1 cellular context compared by ENCODE assay signal in the genomic region with DNA sequence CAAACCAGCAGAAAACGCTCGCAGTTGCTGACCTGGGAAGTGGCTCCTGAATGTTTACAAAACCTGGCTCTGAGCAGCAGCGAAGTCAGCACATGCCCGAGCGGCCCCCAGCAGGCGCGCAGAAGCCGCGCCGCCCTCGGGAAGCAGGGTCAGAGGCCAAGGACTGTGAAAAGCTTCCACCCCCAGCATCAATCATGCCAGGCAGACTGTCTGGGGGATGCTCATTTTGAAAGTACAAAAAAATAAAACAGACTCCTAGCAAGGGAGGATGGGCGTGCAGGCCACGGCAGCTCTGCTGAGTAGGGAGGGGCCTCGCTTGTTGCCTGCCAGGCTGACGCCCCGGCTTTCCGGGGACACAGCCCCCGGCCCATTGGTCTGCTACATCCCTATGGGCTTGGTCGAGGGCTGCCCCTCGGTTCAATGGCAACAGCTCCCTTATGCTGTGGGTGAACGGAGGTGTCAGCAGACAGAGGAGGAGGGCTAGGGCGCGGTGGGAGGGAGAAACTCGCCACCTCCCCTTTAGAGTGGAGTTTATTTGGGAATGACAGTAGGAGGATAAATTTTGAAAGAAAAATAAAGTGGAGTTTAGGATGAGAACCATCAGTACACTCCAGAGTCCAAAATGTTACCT.
TF ChIP-seq lines count a peak whose summit lies in the region.

No MANE protein-coding gene starts in this region.

TF ChIP-seq in HepG2, 621 proteins besides CTCF, POLR2A, EP300 and RAD21 (continued from another document and continues in another):
- TF ChIP-seq, protein P1, sequence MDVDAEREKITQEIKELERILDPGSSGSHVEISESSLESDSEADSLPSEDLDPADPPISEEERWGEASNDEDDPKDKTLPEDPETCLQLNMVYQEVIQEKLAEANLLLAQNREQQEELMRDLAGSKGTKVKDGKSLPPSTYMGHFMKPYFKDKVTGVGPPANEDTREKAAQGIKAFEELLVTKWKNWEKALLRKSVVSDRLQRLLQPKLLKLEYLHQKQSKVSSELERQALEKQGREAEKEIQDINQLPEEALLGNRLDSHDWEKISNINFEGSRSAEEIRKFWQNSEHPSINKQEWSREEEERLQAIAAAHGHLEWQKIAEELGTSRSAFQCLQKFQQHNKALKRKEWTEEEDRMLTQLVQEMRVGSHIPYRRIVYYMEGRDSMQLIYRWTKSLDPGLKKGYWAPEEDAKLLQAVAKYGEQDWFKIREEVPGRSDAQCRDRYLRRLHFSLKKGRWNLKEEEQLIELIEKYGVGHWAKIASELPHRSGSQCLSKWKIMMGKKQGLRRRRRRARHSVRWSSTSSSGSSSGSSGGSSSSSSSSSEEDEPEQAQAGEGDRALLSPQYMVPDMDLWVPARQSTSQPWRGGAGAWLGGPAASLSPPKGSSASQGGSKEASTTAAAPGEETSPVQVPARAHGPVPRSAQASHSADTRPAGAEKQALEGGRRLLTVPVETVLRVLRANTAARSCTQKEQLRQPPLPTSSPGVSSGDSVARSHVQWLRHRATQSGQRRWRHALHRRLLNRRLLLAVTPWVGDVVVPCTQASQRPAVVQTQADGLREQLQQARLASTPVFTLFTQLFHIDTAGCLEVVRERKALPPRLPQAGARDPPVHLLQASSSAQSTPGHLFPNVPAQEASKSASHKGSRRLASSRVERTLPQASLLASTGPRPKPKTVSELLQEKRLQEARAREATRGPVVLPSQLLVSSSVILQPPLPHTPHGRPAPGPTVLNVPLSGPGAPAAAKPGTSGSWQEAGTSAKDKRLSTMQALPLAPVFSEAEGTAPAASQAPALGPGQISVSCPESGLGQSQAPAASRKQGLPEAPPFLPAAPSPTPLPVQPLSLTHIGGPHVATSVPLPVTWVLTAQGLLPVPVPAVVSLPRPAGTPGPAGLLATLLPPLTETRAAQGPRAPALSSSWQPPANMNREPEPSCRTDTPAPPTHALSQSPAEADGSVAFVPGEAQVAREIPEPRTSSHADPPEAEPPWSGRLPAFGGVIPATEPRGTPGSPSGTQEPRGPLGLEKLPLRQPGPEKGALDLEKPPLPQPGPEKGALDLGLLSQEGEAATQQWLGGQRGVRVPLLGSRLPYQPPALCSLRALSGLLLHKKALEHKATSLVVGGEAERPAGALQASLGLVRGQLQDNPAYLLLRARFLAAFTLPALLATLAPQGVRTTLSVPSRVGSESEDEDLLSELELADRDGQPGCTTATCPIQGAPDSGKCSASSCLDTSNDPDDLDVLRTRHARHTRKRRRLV (CRISPR knock-in tag; IDR thresholded peaks at IDR 0.05): peak; percentile 92
- TF ChIP-seq ZMYM4 (CRISPR knock-in tag; IDR thresholded peaks at IDR 0.05) (peak; percentile 78), GABPB1 (CRISPR knock-in tag; IDR thresholded peaks at IDR 0.05) (peak; percentile 74), ZNF484 (CRISPR knock-in tag; IDR thresholded peaks at IDR 0.05; ENCODE audit: borderline replicate concordance, low read depth) (peak; percentile 93; the same call in 1 of the 2 replicates), WIZ (CRISPR knock-in tag; IDR thresholded peaks at IDR 0.05) (peak; percentile 97), TCF7 (IDR thresholded peaks at IDR 0.05; ENCODE audit: low read depth) (no peak), CEBPB (IDR thresholded peaks at IDR 0.05; ENCODE audit: borderline replicate concordance, low read depth, low read length) (no peak), NFYB (CRISPR knock-in tag; IDR thresholded peaks at IDR 0.05) (0 out of 2 replicates have a peak, but pooled peaks have one; percentile 31), ZNF724P (CRISPR knock-in tag; IDR thresholded peaks at IDR 0.05; ENCODE audit: borderline replicate concordance) (peak; percentile 98; the same call in 1 of the 2 replicates), POGZ (CRISPR knock-in tag; IDR thresholded peaks at IDR 0.05) (peak; percentile 35; the same call in 1 of the 2 replicates), THYN1 (CRISPR knock-in tag; IDR thresholded peaks at IDR 0.05; ENCODE audit: borderline replicate concordance, low read depth) (no peak), ATAD3A (CRISPR knock-in tag; IDR thresholded peaks at IDR 0.05) (peak; percentile 91; the same call in 1 of the 2 replicates), MTF2 (CRISPR knock-in tag; IDR thresholded peaks at IDR 0.05; ENCODE audit: borderline replicate concordance) (no peak; the same call in 1 of the 2 replicates), KMT2B (CRISPR knock-in tag; IDR thresholded peaks at IDR 0.05) (peak; percentile 80), NFIC (IDR thresholded peaks at IDR 0.05; ENCODE audit: low read length) (no peak), CHD4 (IDR thresholded peaks at IDR 0.05; ENCODE audit: borderline replicate concordance, low read length) (no peak), STAT5B (CRISPR knock-in tag; IDR thresholded peaks at IDR 0.05) (no peak), SP2 (CRISPR knock-in tag; IDR thresholded peaks at IDR 0.05) (0 out of 2 replicates have a peak, but pooled peaks have one; percentile 25), RFX5 (IDR thresholded peaks at IDR 0.05; ENCODE audit: low read depth, low read length) (no peak), ZBTB1 (CRISPR knock-in tag; IDR thresholded peaks at IDR 0.05; ENCODE audit: borderline replicate concordance) (peak; percentile 89; the same call in 1 of the 2 replicates), RBM39 (IDR thresholded peaks at IDR 0.05; ENCODE audit: low read depth, low read length, poor library complexity, severe bottlenecking) (no peak)
- TF ChIP-seq, protein P2, sequence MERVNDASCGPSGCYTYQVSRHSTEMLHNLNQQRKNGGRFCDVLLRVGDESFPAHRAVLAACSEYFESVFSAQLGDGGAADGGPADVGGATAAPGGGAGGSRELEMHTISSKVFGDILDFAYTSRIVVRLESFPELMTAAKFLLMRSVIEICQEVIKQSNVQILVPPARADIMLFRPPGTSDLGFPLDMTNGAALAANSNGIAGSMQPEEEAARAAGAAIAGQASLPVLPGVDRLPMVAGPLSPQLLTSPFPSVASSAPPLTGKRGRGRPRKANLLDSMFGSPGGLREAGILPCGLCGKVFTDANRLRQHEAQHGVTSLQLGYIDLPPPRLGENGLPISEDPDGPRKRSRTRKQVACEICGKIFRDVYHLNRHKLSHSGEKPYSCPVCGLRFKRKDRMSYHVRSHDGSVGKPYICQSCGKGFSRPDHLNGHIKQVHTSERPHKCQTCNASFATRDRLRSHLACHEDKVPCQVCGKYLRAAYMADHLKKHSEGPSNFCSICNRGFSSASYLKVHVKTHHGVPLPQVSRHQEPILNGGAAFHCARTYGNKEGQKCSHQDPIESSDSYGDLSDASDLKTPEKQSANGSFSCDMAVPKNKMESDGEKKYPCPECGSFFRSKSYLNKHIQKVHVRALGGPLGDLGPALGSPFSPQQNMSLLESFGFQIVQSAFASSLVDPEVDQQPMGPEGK (CRISPR knock-in tag; IDR thresholded peaks at IDR 0.05): peak; percentile 96
- TF ChIP-seq, protein P3, sequence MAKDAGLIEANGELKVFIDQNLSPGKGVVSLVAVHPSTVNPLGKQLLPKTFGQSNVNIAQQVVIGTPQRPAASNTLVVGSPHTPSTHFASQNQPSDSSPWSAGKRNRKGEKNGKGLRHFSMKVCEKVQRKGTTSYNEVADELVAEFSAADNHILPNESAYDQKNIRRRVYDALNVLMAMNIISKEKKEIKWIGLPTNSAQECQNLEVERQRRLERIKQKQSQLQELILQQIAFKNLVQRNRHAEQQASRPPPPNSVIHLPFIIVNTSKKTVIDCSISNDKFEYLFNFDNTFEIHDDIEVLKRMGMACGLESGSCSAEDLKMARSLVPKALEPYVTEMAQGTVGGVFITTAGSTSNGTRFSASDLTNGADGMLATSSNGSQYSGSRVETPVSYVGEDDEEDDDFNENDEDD (CRISPR knock-in tag; IDR thresholded peaks at IDR 0.05; ENCODE audit: borderline replicate concordance): peak; percentile 97
- TF ChIP-seq, protein P4, sequence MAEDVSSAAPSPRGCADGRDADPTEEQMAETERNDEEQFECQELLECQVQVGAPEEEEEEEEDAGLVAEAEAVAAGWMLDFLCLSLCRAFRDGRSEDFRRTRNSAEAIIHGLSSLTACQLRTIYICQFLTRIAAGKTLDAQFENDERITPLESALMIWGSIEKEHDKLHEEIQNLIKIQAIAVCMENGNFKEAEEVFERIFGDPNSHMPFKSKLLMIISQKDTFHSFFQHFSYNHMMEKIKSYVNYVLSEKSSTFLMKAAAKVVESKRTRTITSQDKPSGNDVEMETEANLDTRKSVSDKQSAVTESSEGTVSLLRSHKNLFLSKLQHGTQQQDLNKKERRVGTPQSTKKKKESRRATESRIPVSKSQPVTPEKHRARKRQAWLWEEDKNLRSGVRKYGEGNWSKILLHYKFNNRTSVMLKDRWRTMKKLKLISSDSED (CRISPR knock-in tag; IDR thresholded peaks at IDR 0.05): peak; percentile 83; the same call in 1 of the 2 replicates
- TF ChIP-seq, protein P5, sequence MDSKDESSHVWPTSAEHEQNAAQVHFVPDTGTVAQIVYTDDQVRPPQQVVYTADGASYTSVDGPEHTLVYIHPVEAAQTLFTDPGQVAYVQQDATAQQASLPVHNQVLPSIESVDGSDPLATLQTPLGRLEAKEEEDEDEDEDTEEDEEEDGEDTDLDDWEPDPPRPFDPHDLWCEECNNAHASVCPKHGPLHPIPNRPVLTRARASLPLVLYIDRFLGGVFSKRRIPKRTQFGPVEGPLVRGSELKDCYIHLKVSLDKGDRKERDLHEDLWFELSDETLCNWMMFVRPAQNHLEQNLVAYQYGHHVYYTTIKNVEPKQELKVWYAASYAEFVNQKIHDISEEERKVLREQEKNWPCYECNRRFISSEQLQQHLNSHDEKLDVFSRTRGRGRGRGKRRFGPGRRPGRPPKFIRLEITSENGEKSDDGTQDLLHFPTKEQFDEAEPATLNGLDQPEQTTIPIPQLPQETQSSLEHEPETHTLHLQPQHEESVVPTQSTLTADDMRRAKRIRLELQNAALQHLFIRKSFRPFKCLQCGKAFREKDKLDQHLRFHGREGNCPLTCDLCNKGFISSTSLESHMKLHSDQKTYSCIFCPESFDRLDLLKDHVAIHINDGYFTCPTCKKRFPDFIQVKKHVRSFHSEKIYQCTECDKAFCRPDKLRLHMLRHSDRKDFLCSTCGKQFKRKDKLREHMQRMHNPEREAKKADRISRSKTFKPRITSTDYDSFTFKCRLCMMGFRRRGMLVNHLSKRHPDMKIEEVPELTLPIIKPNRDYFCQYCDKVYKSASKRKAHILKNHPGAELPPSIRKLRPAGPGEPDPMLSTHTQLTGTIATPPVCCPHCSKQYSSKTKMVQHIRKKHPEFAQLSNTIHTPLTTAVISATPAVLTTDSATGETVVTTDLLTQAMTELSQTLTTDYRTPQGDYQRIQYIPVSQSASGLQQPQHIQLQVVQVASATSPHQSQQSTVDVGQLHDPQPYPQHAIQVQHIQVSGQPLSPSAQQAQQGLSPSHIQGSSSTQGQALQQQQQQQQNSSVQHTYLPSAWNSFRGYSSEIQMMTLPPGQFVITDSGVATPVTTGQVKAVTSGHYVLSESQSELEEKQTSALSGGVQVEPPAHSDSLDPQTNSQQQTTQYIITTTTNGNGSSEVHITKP (CRISPR knock-in tag; IDR thresholded peaks at IDR 0.05; ENCODE audit: low read depth): no peak
- TF ChIP-seq, protein P6, sequence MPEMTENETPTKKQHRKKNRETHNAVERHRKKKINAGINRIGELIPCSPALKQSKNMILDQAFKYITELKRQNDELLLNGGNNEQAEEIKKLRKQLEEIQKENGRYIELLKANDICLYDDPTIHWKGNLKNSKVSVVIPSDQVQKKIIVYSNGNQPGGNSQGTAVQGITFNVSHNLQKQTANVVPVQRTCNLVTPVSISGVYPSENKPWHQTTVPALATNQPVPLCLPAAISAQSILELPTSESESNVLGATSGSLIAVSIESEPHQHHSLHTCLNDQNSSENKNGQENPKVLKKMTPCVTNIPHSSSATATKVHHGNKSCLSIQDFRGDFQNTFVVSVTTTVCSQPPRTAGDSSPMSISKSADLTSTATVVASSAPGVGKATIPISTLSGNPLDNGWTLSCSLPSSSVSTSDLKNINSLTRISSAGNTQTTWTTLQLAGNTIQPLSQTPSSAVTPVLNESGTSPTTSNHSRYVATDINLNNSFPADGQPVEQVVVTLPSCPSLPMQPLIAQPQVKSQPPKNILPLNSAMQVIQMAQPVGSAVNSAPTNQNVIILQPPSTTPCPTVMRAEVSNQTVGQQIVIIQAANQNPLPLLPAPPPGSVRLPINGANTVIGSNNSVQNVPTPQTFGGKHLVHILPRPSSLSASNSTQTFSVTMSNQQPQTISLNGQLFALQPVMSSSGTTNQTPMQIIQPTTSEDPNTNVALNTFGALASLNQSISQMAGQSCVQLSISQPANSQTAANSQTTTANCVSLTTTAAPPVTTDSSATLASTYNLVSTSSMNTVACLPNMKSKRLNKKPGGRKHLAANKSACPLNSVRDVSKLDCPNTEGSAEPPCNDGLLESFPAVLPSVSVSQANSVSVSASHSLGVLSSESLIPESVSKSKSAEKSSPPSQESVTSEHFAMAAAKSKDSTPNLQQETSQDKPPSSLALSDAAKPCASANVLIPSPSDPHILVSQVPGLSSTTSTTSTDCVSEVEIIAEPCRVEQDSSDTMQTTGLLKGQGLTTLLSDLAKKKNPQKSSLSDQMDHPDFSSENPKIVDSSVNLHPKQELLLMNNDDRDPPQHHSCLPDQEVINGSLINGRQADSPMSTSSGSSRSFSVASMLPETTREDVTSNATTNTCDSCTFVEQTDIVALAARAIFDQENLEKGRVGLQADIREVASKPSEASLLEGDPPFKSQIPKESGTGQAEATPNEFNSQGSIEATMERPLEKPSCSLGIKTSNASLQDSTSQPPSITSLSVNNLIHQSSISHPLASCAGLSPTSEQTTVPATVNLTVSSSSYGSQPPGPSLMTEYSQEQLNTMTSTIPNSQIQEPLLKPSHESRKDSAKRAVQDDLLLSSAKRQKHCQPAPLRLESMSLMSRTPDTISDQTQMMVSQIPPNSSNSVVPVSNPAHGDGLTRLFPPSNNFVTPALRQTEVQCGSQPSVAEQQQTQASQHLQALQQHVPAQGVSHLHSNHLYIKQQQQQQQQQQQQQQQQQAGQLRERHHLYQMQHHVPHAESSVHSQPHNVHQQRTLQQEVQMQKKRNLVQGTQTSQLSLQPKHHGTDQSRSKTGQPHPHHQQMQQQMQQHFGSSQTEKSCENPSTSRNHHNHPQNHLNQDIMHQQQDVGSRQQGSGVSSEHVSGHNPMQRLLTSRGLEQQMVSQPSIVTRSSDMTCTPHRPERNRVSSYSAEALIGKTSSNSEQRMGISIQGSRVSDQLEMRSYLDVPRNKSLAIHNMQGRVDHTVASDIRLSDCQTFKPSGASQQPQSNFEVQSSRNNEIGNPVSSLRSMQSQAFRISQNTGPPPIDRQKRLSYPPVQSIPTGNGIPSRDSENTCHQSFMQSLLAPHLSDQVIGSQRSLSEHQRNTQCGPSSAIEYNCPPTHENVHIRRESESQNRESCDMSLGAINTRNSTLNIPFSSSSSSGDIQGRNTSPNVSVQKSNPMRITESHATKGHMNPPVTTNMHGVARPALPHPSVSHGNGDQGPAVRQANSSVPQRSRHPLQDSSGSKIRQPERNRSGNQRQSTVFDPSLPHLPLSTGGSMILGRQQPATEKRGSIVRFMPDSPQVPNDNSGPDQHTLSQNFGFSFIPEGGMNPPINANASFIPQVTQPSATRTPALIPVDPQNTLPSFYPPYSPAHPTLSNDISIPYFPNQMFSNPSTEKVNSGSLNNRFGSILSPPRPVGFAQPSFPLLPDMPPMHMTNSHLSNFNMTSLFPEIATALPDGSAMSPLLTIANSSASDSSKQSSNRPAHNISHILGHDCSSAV (CRISPR knock-in tag; IDR thresholded peaks at IDR 0.05; ENCODE audit: borderline replicate concordance): no peak; the same call in 1 of the 2 replicates
- TF ChIP-seq, protein P7, sequence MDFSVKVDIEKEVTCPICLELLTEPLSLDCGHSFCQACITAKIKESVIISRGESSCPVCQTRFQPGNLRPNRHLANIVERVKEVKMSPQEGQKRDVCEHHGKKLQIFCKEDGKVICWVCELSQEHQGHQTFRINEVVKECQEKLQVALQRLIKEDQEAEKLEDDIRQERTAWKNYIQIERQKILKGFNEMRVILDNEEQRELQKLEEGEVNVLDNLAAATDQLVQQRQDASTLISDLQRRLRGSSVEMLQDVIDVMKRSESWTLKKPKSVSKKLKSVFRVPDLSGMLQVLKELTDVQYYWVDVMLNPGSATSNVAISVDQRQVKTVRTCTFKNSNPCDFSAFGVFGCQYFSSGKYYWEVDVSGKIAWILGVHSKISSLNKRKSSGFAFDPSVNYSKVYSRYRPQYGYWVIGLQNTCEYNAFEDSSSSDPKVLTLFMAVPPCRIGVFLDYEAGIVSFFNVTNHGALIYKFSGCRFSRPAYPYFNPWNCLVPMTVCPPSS (IDR thresholded peaks at IDR 0.05): no peak
